In the genomic region with DNA sequence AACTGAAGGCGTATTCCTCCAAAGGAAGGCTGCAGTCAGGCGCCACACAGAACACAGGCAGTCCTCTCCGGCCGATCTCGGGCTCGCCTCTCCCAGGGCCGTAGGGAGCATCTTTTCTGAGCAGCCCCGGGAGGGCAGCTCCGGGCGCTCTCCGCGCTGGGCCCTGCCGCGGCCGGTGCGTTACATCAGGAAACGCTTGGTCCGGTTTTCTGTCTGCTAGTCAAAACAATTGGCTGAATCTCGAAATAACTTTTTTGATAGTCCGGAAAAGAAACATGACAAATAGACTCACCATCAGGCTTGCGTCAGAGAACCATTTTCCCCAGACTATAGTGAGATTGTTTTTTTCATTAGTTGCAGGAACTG, we compare ENCODE assay signal across 8 cellular contexts.
DNase-seq lines count a peak whose midpoint lies in the region; ATAC-seq and TF ChIP-seq lines count a peak whose summit lies in the region.

No MANE protein-coding gene starts in this region.

- peaks cover 64 to 68% of the 10 kb centered on the region in 2 donors for H3K27me3 ChIP-seq in duodenal mucosa (ENCODE audit: control insufficient read depth in 1 of 2, insufficient read depth in 2 of 2, low read length in 2 of 2)

- DNase-seq in activated CD4-positive, alpha-beta T cell treated with anti-CD3 and anti-CD28 coated beads, Interleukin-2, amount 10 ng/mL, durations not matched to agents 7 days and 5 days: no peak
- no peak for DNase-seq in activated CD4-positive, alpha-beta T cell treated with anti-CD3 and anti-CD28 coated beads, Interleukin-2, amount 50 U/mL, for 1 hour
- DNase-seq in RPMI8226: peak; percentile 44
- DNase-seq in mucosa of descending colon: peak; percentile 31 to 64 (median 56)
- no peak for DNase-seq in AML-193 (lab: John Stamatoyannopoulos, UW)

- H3K27me3 Mint-ChIP-seq in activated CD4-positive, alpha-beta T cell treated with anti-CD3 and anti-CD28 coated beads, Interleukin-2, amount 10 ng/mL, durations not matched to agents 7 days and 5 days: peaks cover 72% of the 10 kb centered on the region

- peak overlapping the region; percentile 63 for H3K4me3 Mint-ChIP-seq in activated CD4-positive, alpha-beta T cell treated with anti-CD3 and anti-CD28 coated beads, Interleukin-2, amount 10 ng/mL, durations not matched to agents 7 days and 5 days

- H3K36me3 Mint-ChIP-seq in activated CD4-positive, alpha-beta T cell treated with anti-CD3 and anti-CD28 coated beads, Interleukin-2, amount 10 ng/mL, durations not matched to agents 7 days and 5 days (ENCODE audit: low read depth): peaks cover 17% of the 10 kb centered on the region

- POLR2A ChIA-PET in activated CD4-positive, alpha-beta T cell treated with anti-CD3 and anti-CD28 coated beads, Interleukin-2, amount 10 ng/mL, durations not matched to agents 7 days and 5 days (lab: Charles Lee): interaction anchor here (0.6 kb wide), 1 partner anchor 1151 kb away, joined by 4 read pairs; no protein-coding TSS in a partner anchor

- peak overlapping the region; percentile 64 to 67 for H3K4me3 ChIP-seq in duodenal mucosa (ENCODE audit: low read depth in 1 of 2, low read length in 2 of 2)
- no peak overlapping the region for H3K4me3 ChIP-seq in mucosa of descending colon

- no peaks in the 10 kb centered on the region for H3K9me3 ChIP-seq in duodenal mucosa (ENCODE audit: control insufficient read depth in 1 of 2, low read length in 2 of 2)
- H3K9me3 ChIP-seq in mucosa of descending colon: no peaks in the 10 kb centered on the region

- peak overlapping the region; percentile 40 to 55 for H3K9ac ChIP-seq in duodenal mucosa (ENCODE audit: low read depth in 1 of 2, low read length in 2 of 2)

- peak; percentile 18 for ATAC-seq in mucosa of descending colon
- ATAC-seq in HG02981 (IDR thresholded peaks at IDR 0.05; ENCODE audit: unreplicated experiment): no peak
- ATAC-seq in GM19023 (IDR thresholded peaks at IDR 0.05; ENCODE audit: unreplicated experiment): no peak

- peaks cover 36 to 47% of the 10 kb centered on the region in 2 donors for H3K4me1 ChIP-seq in duodenal mucosa (ENCODE audit: control insufficient read depth in 1 of 2, insufficient read depth in 2 of 2, low read length in 2 of 2)
- H3K4me1 ChIP-seq in mucosa of descending colon (ENCODE audit: low read depth): peaks cover 16% of the 10 kb centered on the region

- peaks cover 56% of the 10 kb centered on the region for H3K4me1 Mint-ChIP-seq in activated CD4-positive, alpha-beta T cell treated with anti-CD3 and anti-CD28 coated beads, Interleukin-2, amount 10 ng/mL, durations not matched to agents 7 days and 5 days

- TF ChIP-seq CTCF in mucosa of descending colon (IDR thresholded peaks at IDR 0.05): no peak

- peak overlapping the region; percentile 60 for H3K27ac Mint-ChIP-seq in activated CD4-positive, alpha-beta T cell treated with anti-CD3 and anti-CD28 coated beads, Interleukin-2, amount 10 ng/mL, durations not matched to agents 7 days and 5 days

- H3K36me3 ChIP-seq in duodenal mucosa (ENCODE audit: control insufficient read depth in 1 of 2, insufficient read depth in 2 of 2, low read length in 2 of 2) (no peaks in the 10 kb centered on the region), mucosa of descending colon (ENCODE audit: low read depth) (no peaks in the 10 kb centered on the region)

- H3K9me3 Mint-ChIP-seq in activated CD4-positive, alpha-beta T cell treated with anti-CD3 and anti-CD28 coated beads, Interleukin-2, amount 10 ng/mL, durations not matched to agents 7 days and 5 days: peaks cover 5% of the 10 kb centered on the region

- intact Hi-C loops in mucosa of descending colon (cut with DNase I, micrococcal nuclease): no loop called here

- H3K27ac ChIP-seq in duodenal mucosa (ENCODE audit: low read depth, low read length): no peak overlapping the region

- CTCF ChIA-PET in activated CD4-positive, alpha-beta T cell treated with anti-CD3 and anti-CD28 coated beads, Interleukin-2, amount 10 ng/mL, durations not matched to agents 7 days and 5 days (lab: Charles Lee): no interaction called here

Comparison
In these comparisons a context has a peak if more than half of its experiments do, and no peak if none do; other contexts are left out.
1. DNase-seq: peak in RPMI8226 (single experiment) and mucosa of descending colon (3 of 3); none in activated CD4-positive, alpha-beta T cell treated with anti-CD3 and anti-CD28 coated beads, Interleukin-2, amount 10 ng/mL, durations not matched to agents 7 days and 5 days (single experiment), activated CD4-positive, alpha-beta T cell treated with anti-CD3 and anti-CD28 coated beads, Interleukin-2, amount 50 U/mL, for 1 hour (single experiment) and AML-193 (0 of 2).